ENCODE assay signal across 1 cellular context in genomic region chr16:14548933-14549788, GRCh38.
TF ChIP-seq lines count a peak whose summit lies in the region.

No MANE protein-coding gene starts in this region.

TF ChIP-seq in WTC11, 78 proteins besides CTCF, POLR2A, EP300 and RAD21 (continued from another document):
- TF ChIP-seq, protein P1, sequence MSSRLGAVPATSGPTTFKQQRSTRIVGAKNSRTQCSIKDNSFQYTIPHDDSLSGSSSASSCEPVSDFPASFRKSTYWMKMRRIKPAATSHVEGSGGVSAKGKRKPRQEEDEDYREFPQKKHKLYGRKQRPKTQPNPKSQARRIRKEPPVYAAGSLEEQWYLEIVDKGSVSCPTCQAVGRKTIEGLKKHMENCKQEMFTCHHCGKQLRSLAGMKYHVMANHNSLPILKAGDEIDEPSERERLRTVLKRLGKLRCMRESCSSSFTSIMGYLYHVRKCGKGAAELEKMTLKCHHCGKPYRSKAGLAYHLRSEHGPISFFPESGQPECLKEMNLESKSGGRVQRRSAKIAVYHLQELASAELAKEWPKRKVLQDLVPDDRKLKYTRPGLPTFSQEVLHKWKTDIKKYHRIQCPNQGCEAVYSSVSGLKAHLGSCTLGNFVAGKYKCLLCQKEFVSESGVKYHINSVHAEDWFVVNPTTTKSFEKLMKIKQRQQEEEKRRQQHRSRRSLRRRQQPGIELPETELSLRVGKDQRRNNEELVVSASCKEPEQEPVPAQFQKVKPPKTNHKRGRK (CRISPR knock-in tag; IDR thresholded peaks at IDR 0.05; ENCODE audit: borderline replicate concordance): no peak
- TF ChIP-seq TEAD4 (CRISPR knock-in tag; IDR thresholded peaks at IDR 0.05) (no peak), ETV6 (CRISPR knock-in tag; IDR thresholded peaks at IDR 0.05) (no peak), ZNF396 (CRISPR knock-in tag; IDR thresholded peaks at IDR 0.05; ENCODE audit: borderline replicate concordance) (no peak), CREB1 (CRISPR knock-in tag; IDR thresholded peaks at IDR 0.05) (no peak), JUN (CRISPR knock-in tag; IDR thresholded peaks at IDR 0.05) (no peak), ZNF121 (CRISPR knock-in tag; IDR thresholded peaks at IDR 0.05) (no peak), FOXJ3 (CRISPR knock-in tag; IDR thresholded peaks at IDR 0.05; ENCODE audit: borderline replicate concordance) (no peak)
- TF ChIP-seq, protein P2, sequence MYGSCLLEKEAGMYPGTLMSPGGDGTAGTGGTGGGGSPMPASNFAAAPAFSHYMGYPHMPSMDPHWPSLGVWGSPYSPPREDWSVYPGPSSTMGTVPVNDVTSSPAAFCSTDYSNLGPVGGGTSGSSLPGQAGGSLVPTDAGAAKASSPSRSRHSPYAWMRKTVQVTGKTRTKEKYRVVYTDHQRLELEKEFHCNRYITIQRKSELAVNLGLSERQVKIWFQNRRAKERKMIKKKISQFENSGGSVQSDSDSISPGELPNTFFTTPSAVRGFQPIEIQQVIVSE (CRISPR knock-in tag; IDR thresholded peaks at IDR 0.05; ENCODE audit: borderline replicate concordance): no peak
